In the genomic region with DNA sequence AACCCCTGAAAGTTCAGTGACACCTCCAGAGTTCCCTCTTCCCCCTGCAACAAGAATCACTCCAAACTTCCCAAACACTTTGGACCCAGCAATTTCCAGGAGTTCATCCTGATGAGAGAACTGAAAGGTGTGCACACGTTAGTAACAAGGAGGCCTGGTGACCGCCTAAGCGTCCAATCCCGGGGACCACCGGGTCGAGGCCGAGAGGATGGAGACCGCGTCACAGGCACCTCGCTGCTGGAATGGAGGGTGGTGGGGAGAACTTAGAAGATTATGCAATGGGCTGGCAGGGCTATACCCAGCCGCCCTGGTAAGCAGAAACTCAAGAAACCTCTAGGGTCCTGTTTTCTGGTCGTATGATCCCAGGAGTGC, we compare ENCODE assay signal across 8 cellular contexts. TPM values are rescaled to one million over a fixed set of nuclear protein-coding genes. Genes with fewer than 3 reads are reported as not detected.
DNase-seq lines count a peak whose midpoint lies in the region; ATAC-seq and TF ChIP-seq lines count a peak whose summit lies in the region.
"Not testable (repeated sequence)": the region's sequence is repeated elsewhere in the genome, so short reads cannot be mapped to it uniquely, and the experiment has no call there.

No MANE protein-coding gene starts in this region.

- not testable (repeated sequence) for H3K27me3 ChIP-seq in H9 (ENCODE audit: insufficient read depth, low read length); body of pancreas; esophagus muscularis mucosa; iPS-15b (ENCODE audit: control insufficient read depth, insufficient read depth, low read length); lower lobe of right lung (ENCODE audit: low read depth); trophoblast cell (ENCODE audit: insufficient read depth, low read length); upper lobe of left lung

- H4K12ac ChIP-seq in trophoblast cell (ENCODE audit: low read depth, low read length): not testable (repeated sequence)

- not testable (repeated sequence) for H3K27ac ChIP-seq in H9 (ENCODE audit: insufficient read length, low read depth, low read length); body of pancreas; esophagus muscularis mucosa (replicated peaks in 1 of 4); lower lobe of right lung; trophoblast cell (ENCODE audit: low read depth, low read length); upper lobe of left lung

- POLR2A ChIA-PET in activated CD8-positive, alpha-beta T cell treated with anti-CD3 and anti-CD28 coated beads, Interleukin-2, amount 10 ng/mL, durations not matched to agents 7 days and 5 days (lab: Charles Lee): not testable (repeated sequence)

- H3K14ac ChIP-seq in H9 (ENCODE audit: insufficient read depth, low read length); trophoblast cell (ENCODE audit: low read length): not testable (repeated sequence)

- TF ChIP-seq POLR2A in body of pancreas (IDR thresholded peaks at IDR 0.05); esophagus muscularis mucosa (IDR thresholded peaks at IDR 0.05; ENCODE audit: low read depth); upper lobe of left lung (IDR thresholded peaks at IDR 0.05): not testable (repeated sequence)

- H3K4me3 Mint-ChIP-seq in H9: peak overlapping the region; percentile 40 to 58; a peak in 3 of 5 replicates
- H3K4me3 Mint-ChIP-seq in activated CD8-positive, alpha-beta T cell treated with anti-CD3 and anti-CD28 coated beads, Interleukin-2, amount 10 ng/mL, durations not matched to agents 7 days and 5 days: not testable (repeated sequence)

- H2BK5ac ChIP-seq in H9 (ENCODE audit: insufficient read length, low read length); trophoblast cell (ENCODE audit: low read depth, low read length, poor library complexity): not testable (repeated sequence)

- H3K27me3 Mint-ChIP-seq in H9 (ENCODE audit: low read depth); activated CD8-positive, alpha-beta T cell treated with anti-CD3 and anti-CD28 coated beads, Interleukin-2, amount 10 ng/mL, durations not matched to agents 7 days and 5 days (ENCODE audit: low read depth): not testable (repeated sequence)

- H2BK15ac ChIP-seq in H9 (ENCODE audit: low read depth, low read length): not testable (repeated sequence)

- H2AFZ ChIP-seq in H9 (ENCODE audit: low read length); trophoblast cell (ENCODE audit: insufficient read depth, low read length, poor library complexity): not testable (repeated sequence)

- H3K79me2 ChIP-seq in H9 (ENCODE audit: insufficient read depth, low read length); trophoblast cell (ENCODE audit: control insufficient read depth, insufficient read depth, low read length, poor library complexity): not testable (repeated sequence)

- not testable (repeated sequence) for H3K23me2 ChIP-seq in H9 (ENCODE audit: insufficient read length, low read depth, low read length, poor library complexity, severe bottlenecking)

- H3K4me1 ChIP-seq in H9 (ENCODE audit: insufficient read depth, low read length); body of pancreas; esophagus muscularis mucosa; iPS-15b (ENCODE audit: control insufficient read depth, insufficient read depth, low read length); lower lobe of right lung; trophoblast cell (ENCODE audit: control insufficient read depth in 1 of 2, insufficient read depth in 2 of 2, low read length in 2 of 2); upper lobe of left lung: not testable (repeated sequence)

- not testable (repeated sequence) for H3K4ac ChIP-seq in H9 (ENCODE audit: low read depth, low read length); trophoblast cell (ENCODE audit: low read depth, low read length)

- DNase-seq in H9; activated CD8-positive, alpha-beta T cell treated with anti-CD3 and anti-CD28 coated beads, Interleukin-2, amount 10 ng/mL, durations not matched to agents 7 days and 5 days; body of pancreas; esophagus muscularis mucosa (ENCODE audit: extremely low spot score); trophoblast cell: not testable (repeated sequence)
- DNase-seq in lower lobe of right lung (peak; percentile 42), upper lobe of left lung (peak in 1 of 2 donors; percentile 16)

- H3T11ph ChIP-seq in H9 (ENCODE audit: low read length): not testable (repeated sequence)

- not testable (repeated sequence) for H3K9me3 ChIP-seq in H9 (ENCODE audit: control insufficient read depth, low read depth, low read length); body of pancreas; esophagus muscularis mucosa; iPS-15b (ENCODE audit: control insufficient read depth, insufficient read depth, low read length); lower lobe of right lung; trophoblast cell (ENCODE audit: insufficient read depth, low read depth, low read length); upper lobe of left lung

- not testable (repeated sequence) for TF ChIP-seq EP300 in esophagus muscularis mucosa (IDR thresholded peaks at IDR 0.05); upper lobe of left lung (IDR thresholded peaks at IDR 0.05)

- not testable (repeated sequence) for H3K79me1 ChIP-seq in H9 (ENCODE audit: insufficient read depth, low read depth, low read length, poor library complexity, severe bottlenecking); trophoblast cell (ENCODE audit: low read length)

- not testable (repeated sequence) for TF ChIP-seq CTCF in H9 (conservative IDR thresholded peaks at IDR 0.05); body of pancreas (IDR thresholded peaks at IDR 0.05); esophagus muscularis mucosa (IDR thresholded peaks at IDR 0.05); lower lobe of right lung (IDR thresholded peaks at IDR 0.05); upper lobe of left lung (IDR thresholded peaks at IDR 0.05)

- not testable (repeated sequence) for H3K4me3 ChIP-seq in body of pancreas; trophoblast cell (ENCODE audit: low read depth, low read length)
- peak overlapping the region; percentile 27 to 43 (median 32) for H3K4me3 ChIP-seq in esophagus muscularis mucosa
- H3K4me3 ChIP-seq in iPS-15b (ENCODE audit: low read depth, low read length): peak overlapping the region; percentile 30
- peak overlapping the region; percentile 27 for H3K4me3 ChIP-seq in lower lobe of right lung
- H3K4me3 ChIP-seq in upper lobe of left lung: peak overlapping the region in 3 of 4 donors; percentile 28 to 40 (median 29)

- not testable (repeated sequence) for H4K20me1 ChIP-seq in H9 (ENCODE audit: control insufficient read depth, insufficient read depth, insufficient read length)

- peak; percentile 36 for ATAC-seq in activated CD8-positive, alpha-beta T cell treated with anti-CD3 and anti-CD28 coated beads, Interleukin-2, amount 10 ng/mL, durations not matched to agents 7 days and 5 days
- ATAC-seq in body of pancreas (peak; percentile 54), lower lobe of right lung (peak; percentile 45 to 53), upper lobe of left lung (ENCODE audit: low FRiP score in 2 of 2) (peak in 1 of 2 donors; percentile 40)

- H2AK5ac ChIP-seq in H9 (ENCODE audit: insufficient read length, low read length); trophoblast cell (ENCODE audit: low read length): not testable (repeated sequence)

- no CpG with 5 or more reads among the region's 12 CpGs for WGBS in H9 (ENCODE audit: extremely low coverage, insufficient read length, low lambda C conversion rate)
- WGBS in body of pancreas, 2 donors: 17% methylated on average over 10 of the region's 12 CpGs; no CpG with 5 or more reads in 1 of the 2 donors
- 26% methylated on average over 10 of the region's 12 CpGs for WGBS in esophagus muscularis mucosa
- WGBS in trophoblast cell (ENCODE audit: extremely low coverage, insufficient coverage, insufficient read length): no CpG with 5 or more reads among the region's 12 CpGs
- WGBS in upper lobe of left lung, 2 donors: 40 to 42% methylated on average over 6 to 10 of the region's 12 CpGs

- H3K9ac ChIP-seq in H9 (ENCODE audit: extremely low read depth, insufficient read length, low read length); iPS-15b (ENCODE audit: low read depth, low read length); trophoblast cell (ENCODE audit: low read length): not testable (repeated sequence)

- H3K36me3 ChIP-seq in body of pancreas (replicated peaks in 1 of 2; ENCODE audit: insufficient read depth in 1 of 2, low read depth in 2 of 2); esophagus muscularis mucosa; iPS-15b (ENCODE audit: control insufficient read depth, insufficient read depth, low read length); lower lobe of right lung; trophoblast cell (ENCODE audit: control insufficient read depth in 1 of 2, insufficient read depth in 2 of 2, low read length in 2 of 2); upper lobe of left lung: not testable (repeated sequence)

- H3K18ac ChIP-seq in H9 (ENCODE audit: insufficient read length, low read depth, low read length); trophoblast cell (ENCODE audit: low read length): not testable (repeated sequence)

- not testable (repeated sequence) for H3K4me1 Mint-ChIP-seq in H9; activated CD8-positive, alpha-beta T cell treated with anti-CD3 and anti-CD28 coated beads, Interleukin-2, amount 10 ng/mL, durations not matched to agents 7 days and 5 days (ENCODE audit: low read depth)

- not testable (repeated sequence) for H2BK12ac ChIP-seq in H9 (ENCODE audit: insufficient read length, low read depth, low read length); trophoblast cell (ENCODE audit: low read length)

- CTCF ChIA-PET in activated CD8-positive, alpha-beta T cell treated with anti-CD3 and anti-CD28 coated beads, Interleukin-2, amount 10 ng/mL, durations not matched to agents 7 days and 5 days (lab: Charles Lee): not testable (repeated sequence)

- not testable (repeated sequence) for H4K5ac ChIP-seq in H9 (ENCODE audit: insufficient read length, low read depth, low read length)

- not testable (repeated sequence) for H4K8ac ChIP-seq in H9 (replicated peaks; ENCODE audit: insufficient read length, low read depth, low read length); trophoblast cell (ENCODE audit: low read depth, low read length)

- H4K91ac ChIP-seq in H9 (ENCODE audit: insufficient read length, low read depth, low read length); trophoblast cell (ENCODE audit: low read depth, low read length): not testable (repeated sequence)

- H3K27ac Mint-ChIP-seq in H9; activated CD8-positive, alpha-beta T cell treated with anti-CD3 and anti-CD28 coated beads, Interleukin-2, amount 10 ng/mL, durations not matched to agents 7 days and 5 days: not testable (repeated sequence)

- intact Hi-C loops in body of pancreas (cut with DNase I); esophagus muscularis mucosa (cut with DNase I); lower lobe of right lung (cut with DNase I): not testable (repeated sequence)

- H3K36me3 Mint-ChIP-seq in H9 (ENCODE audit: insufficient read depth in 1 of 3, low read depth in 3 of 3); activated CD8-positive, alpha-beta T cell treated with anti-CD3 and anti-CD28 coated beads, Interleukin-2, amount 10 ng/mL, durations not matched to agents 7 days and 5 days (ENCODE audit: low read depth): not testable (repeated sequence)

- H3K9me3 Mint-ChIP-seq in H9; activated CD8-positive, alpha-beta T cell treated with anti-CD3 and anti-CD28 coated beads, Interleukin-2, amount 10 ng/mL, durations not matched to agents 7 days and 5 days (ENCODE audit: insufficient read depth): not testable (repeated sequence)

- not testable (repeated sequence) for H3K56ac ChIP-seq in H9 (ENCODE audit: insufficient read length, low read depth, low read length)

- not testable (repeated sequence) for H3K4me2 ChIP-seq in H9 (ENCODE audit: insufficient read depth, insufficient read length, low read length)
- peak overlapping the region; percentile 30 for H3K4me2 ChIP-seq in trophoblast cell (ENCODE audit: low read length)

- H2BK120ac ChIP-seq in H9 (ENCODE audit: low read depth, low read length, poor library complexity, severe bottlenecking); trophoblast cell (ENCODE audit: insufficient read depth, low read length, poor library complexity): not testable (repeated sequence)

- H3K23ac ChIP-seq in H9 (ENCODE audit: insufficient read length, low read depth, low read length); trophoblast cell (ENCODE audit: low read length): not testable (repeated sequence)

- H2BK20ac ChIP-seq in H9 (ENCODE audit: low read depth, low read length, poor library complexity, severe bottlenecking): not testable (repeated sequence)

RNA-seq across cellular contexts. Expression of a gene that starts 8.6 kb away (rescaled TPM):
- total RNA-seq in H9 (2021) (102 and 104 TPM in 2 replicates), body of pancreas (100 to 1,000 TPM in 1 of 2 donors, 10 to 100 TPM in 1; 49.4 to 102 TPM), esophagus muscularis mucosa (10 to 100 TPM; 36.5 to 72.1 (median 49.7) TPM), lower lobe of right lung (57.7 TPM), upper lobe of left lung (10 to 100 TPM; 16.8 to 72.9 (median 45.3) TPM)
- 10 to 100 TPM; 37.3 to 43.4 TPM for total RNA-seq in activated CD8-positive, alpha-beta T cell treated with anti-CD3 and anti-CD28 coated beads, Interleukin-2, amount 10 ng/mL, durations not matched to agents 7 days and 5 days
- polyA plus RNA-seq in trophoblast cell (2013): 100 and 102 TPM in 2 replicates
